Comparison of ENCODE assay signal across 8 cellular contexts in genomic region chr11:27216268-27217149, GRCh38.
DNase-seq lines count a peak whose midpoint lies in the region; ATAC-seq and TF ChIP-seq lines count a peak whose summit lies in the region.

No MANE protein-coding gene starts in this region.

- H2AK5ac ChIP-seq in neuronal stem cell (ENCODE audit: low read depth, low read length): no peak overlapping the region

- no peak for ATAC-seq in GM21367 (IDR thresholded peaks at IDR 0.05; ENCODE audit: unreplicated experiment)
- no peak for ATAC-seq in naive thymus-derived CD4-positive, alpha-beta T cell

- no peak overlapping the region for H3K4me3 Mint-ChIP-seq in naive thymus-derived CD4-positive, alpha-beta T cell

- H3K27ac ChIP-seq in esophagus squamous epithelium (peak overlapping the region in 3 of 4 donors; percentile 4 to 52 (median 24)), neuronal stem cell (replicated peaks; ENCODE audit: low read length) (no peak overlapping the region)
- H3K27ac ChIP-seq in naive thymus-derived CD4-positive, alpha-beta T cell (ENCODE audit: low read depth, low read length): no peak overlapping the region

- in situ Hi-C loops in Caki2 (cut with HindIII; ENCODE audit: low pct_unique_long_range_greater_than_20kb, low sequenced_read_pairs): no loop called here

- no peak overlapping the region for H3K23ac ChIP-seq in neuronal stem cell (ENCODE audit: low read depth, low read length, poor library complexity)

- CTCF ChIA-PET in naive thymus-derived CD4-positive, alpha-beta T cell (lab: Charles Lee): no interaction called here

- TF ChIP-seq CTCF in esophagus squamous epithelium (IDR thresholded peaks at IDR 0.05): no peak

- no peak overlapping the region for H4K8ac ChIP-seq in neuronal stem cell (ENCODE audit: low read depth, low read length)

- no peaks in the 10 kb centered on the region for H3K79me1 ChIP-seq in neuronal stem cell (ENCODE audit: low read depth, low read length)

- H3K36me3 Mint-ChIP-seq in naive thymus-derived CD4-positive, alpha-beta T cell: no peaks in the 10 kb centered on the region

- no peak overlapping the region for H2BK15ac ChIP-seq in neuronal stem cell (ENCODE audit: low read length)

- H2AFZ ChIP-seq in neuronal stem cell (ENCODE audit: low read length): peak overlapping the region; percentile 41

- H3K9me3 ChIP-seq in esophagus squamous epithelium: no peaks in the 10 kb centered on the region
- H3K9me3 ChIP-seq in neuronal stem cell (replicated peaks in 1 of 2; ENCODE audit: control insufficient read depth in 2 of 2, insufficient read depth in 1 of 2, low read depth in 1 of 2, low read length in 2 of 2): no peaks in the 10 kb centered on the region
- no peaks in the 10 kb centered on the region for H3K9me3 ChIP-seq in naive thymus-derived CD4-positive, alpha-beta T cell (ENCODE audit: control insufficient read depth in 2 of 3, low read length in 3 of 3)

- no peak overlapping the region for H3K4me3 ChIP-seq in esophagus squamous epithelium
- H3K4me3 ChIP-seq in neuronal stem cell (ENCODE audit: low read length in 2 of 2): no peak overlapping the region
- no peak overlapping the region for H3K4me3 ChIP-seq in naive thymus-derived CD4-positive, alpha-beta T cell (ENCODE audit: low read length)

- no peak overlapping the region for H3K27ac Mint-ChIP-seq in naive thymus-derived CD4-positive, alpha-beta T cell

- H3K27me3 Mint-ChIP-seq in naive thymus-derived CD4-positive, alpha-beta T cell: peaks cover 0 to 35% (median 24%) of the 10 kb centered on the region in 5 donors

- H3K9ac ChIP-seq in neuronal stem cell (ENCODE audit: low read depth, low read length, poor library complexity): no peak overlapping the region

- H2BK12ac ChIP-seq in neuronal stem cell (ENCODE audit: low read length): no peak overlapping the region

- H4K91ac ChIP-seq in neuronal stem cell (ENCODE audit: low read depth, low read length, poor library complexity): no peak overlapping the region

- no peaks in the 10 kb centered on the region for H3K27me3 ChIP-seq in esophagus squamous epithelium
- H3K27me3 ChIP-seq in neuronal stem cell (ENCODE audit: control insufficient read depth in 3 of 3, insufficient read depth in 3 of 3, low read depth in 1 of 3, low read length in 3 of 3): no peaks in the 10 kb centered on the region
- H3K27me3 ChIP-seq in naive thymus-derived CD4-positive, alpha-beta T cell (ENCODE audit: control insufficient read depth in 2 of 2, insufficient read depth in 2 of 2, low read length in 2 of 2): no peaks in the 10 kb centered on the region

- DNase-seq in Caki2 (ENCODE audit: low read depth): peak; percentile 46
- DNase-seq in NCI-H226: peak; percentile 21
- DNase-seq in esophagus squamous epithelium (lab: John Stamatoyannopoulos, UW): no peak
- DNase-seq in neuronal stem cell (ENCODE audit: low spot score): no peak
- DNase-seq in NCI-H128 (lab: John Stamatoyannopoulos, UW; ENCODE audit: unreplicated experiment): no peak
- no peak for DNase-seq in naive thymus-derived CD4-positive, alpha-beta T cell
- DNase-seq in NCI-H748 (lab: John Stamatoyannopoulos, UW; ENCODE audit: unreplicated experiment): no peak

- H3K14ac ChIP-seq in neuronal stem cell (ENCODE audit: low read length): no peak overlapping the region

- peak overlapping the region; percentile 31 for H3K18ac ChIP-seq in neuronal stem cell (ENCODE audit: low read length)

- H3K36me3 ChIP-seq in esophagus squamous epithelium (no peaks in the 10 kb centered on the region), neuronal stem cell (replicated peaks in 1 of 2; ENCODE audit: control insufficient read depth in 2 of 2, insufficient read depth in 2 of 2, low read length in 2 of 2) (no peaks in the 10 kb centered on the region)
- no peaks in the 10 kb centered on the region for H3K36me3 ChIP-seq in naive thymus-derived CD4-positive, alpha-beta T cell (ENCODE audit: control insufficient read depth in 2 of 3, insufficient read depth in 3 of 3, low read length in 3 of 3)

- no peak for TF ChIP-seq POLR2A in esophagus squamous epithelium (IDR thresholded peaks at IDR 0.05)

- no peaks in the 10 kb centered on the region for H3K4me1 Mint-ChIP-seq in naive thymus-derived CD4-positive, alpha-beta T cell

- H2BK5ac ChIP-seq in neuronal stem cell (ENCODE audit: low read length): no peak overlapping the region

- H3K9me3 Mint-ChIP-seq in naive thymus-derived CD4-positive, alpha-beta T cell: peaks cover 0 to 2% (median 0%) of the 10 kb centered on the region in 11 donors

- H3K4me2 ChIP-seq in neuronal stem cell (ENCODE audit: insufficient read depth, low read length, poor library complexity, severe bottlenecking): no peak overlapping the region

- 10 to 19% methylated on average over 2 to 5 of the region's 5 CpGs for WGBS in esophagus squamous epithelium, 2 donors
- no CpG with 5 or more reads among the region's 5 CpGs for WGBS in neuronal stem cell (ENCODE audit: extremely low coverage in 2 of 2, insufficient read length in 2 of 2, insufficient replicate concordance in 1 of 2), 2 donors

- H2BK120ac ChIP-seq in neuronal stem cell (ENCODE audit: low read depth, low read length): no peak overlapping the region

- POLR2A ChIA-PET in naive thymus-derived CD4-positive, alpha-beta T cell (lab: Charles Lee): no interaction called here

- H3K4me1 ChIP-seq in esophagus squamous epithelium (peaks cover 14 to 76% (median 56%) of the 10 kb centered on the region in 3 donors), neuronal stem cell (ENCODE audit: control insufficient read depth in 2 of 2, insufficient read depth in 1 of 2, low read depth in 1 of 2, low read length in 2 of 2) (peaks cover 12 to 20% of the 10 kb centered on the region in 2 donors)
- no peaks in the 10 kb centered on the region for H3K4me1 ChIP-seq in naive thymus-derived CD4-positive, alpha-beta T cell (ENCODE audit: control insufficient read depth in 2 of 2, insufficient read depth in 2 of 2, low read length in 2 of 2)

- intact Hi-C loops in esophagus squamous epithelium (cut with DNase I): no loop called here
- intact Hi-C loops in naive thymus-derived CD4-positive, alpha-beta T cell (cut with micrococcal nuclease): no loop called here

- no peak overlapping the region for H3K4ac ChIP-seq in neuronal stem cell (ENCODE audit: low read length)

Comparison
In these comparisons a context has a peak if more than half of its experiments do, and no peak if none do; other contexts are left out.
1. DNase-seq: peak in Caki2 (single experiment) and NCI-H226 (single experiment); none in esophagus squamous epithelium (single experiment), neuronal stem cell (single experiment), NCI-H128 (single experiment), naive thymus-derived CD4-positive, alpha-beta T cell (0 of 9) and NCI-H748 (single experiment).
2. H3K27ac ChIP-seq: peak in esophagus squamous epithelium (3 of 4); none in neuronal stem cell (single experiment) and naive thymus-derived CD4-positive, alpha-beta T cell (single experiment).